19 cellular contexts compared by ENCODE assay signal in the genomic region with DNA sequence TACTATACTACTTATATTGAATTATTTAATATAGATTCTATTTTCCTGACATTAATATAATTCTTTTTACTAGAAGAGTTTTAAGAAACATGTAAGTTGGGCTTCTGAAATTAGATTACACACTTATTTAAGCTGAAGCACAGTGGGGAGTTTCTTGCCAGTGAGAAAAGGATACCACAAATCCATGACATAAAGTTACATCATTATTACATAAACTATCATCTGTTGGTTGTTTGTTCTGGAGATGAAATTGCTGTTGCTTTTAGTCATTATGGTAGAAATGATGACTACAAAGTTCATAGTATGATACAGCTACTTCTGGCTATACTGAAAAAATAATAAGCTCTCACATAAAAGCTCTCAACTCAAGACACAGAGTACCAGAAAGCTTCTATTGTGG.
DNase-seq lines count a peak whose midpoint lies in the region; ATAC-seq and TF ChIP-seq lines count a peak whose summit lies in the region.
"Had no signal": no experiment of that assay in that cellular context is flagged by ENCODE, and none has a peak within 500 bp of the region (broad histone marks: within the 10 kb centered on the region; RNA-seq: fewer than 3 reads in every experiment).

No MANE protein-coding gene starts in this region.

- H3K4me3 ChIP-seq in choroid plexus epithelial cell (ENCODE audit: low read depth, low read length): no peak overlapping the region

- DNase-seq in DMS53 (lab: John Stamatoyannopoulos, UW) (peak; percentile 5), DMS53 treated with DMSO at 0.1 percent for 48 hours (lab: John Stamatoyannopoulos, UW; ENCODE audit: unreplicated experiment) (no peak), SW480 (ENCODE audit: low spot score) (peak; percentile 2), choroid plexus epithelial cell (ENCODE audit: low read depth) (peak; percentile 52), dedifferentiated amniotic fluid mesenchymal stem cell (ENCODE audit: extremely low spot score) (no peak)
- DNase-seq in natural killer cell treated with Interleukin-12 subunit alpha and Interleukin-12 subunit beta and Interleukin-15 and Interleukin-18, amount 100 ng/mL, for 72 hours (ENCODE audit: low spot score): no peak
- DNase-seq in activated naive CD4-positive, alpha-beta T cell treated with anti-CD3 and anti-CD28 coated beads, Interleukin-2, amount 50 U/mL, for 72 hours (ENCODE audit: low spot score in 2 of 2): no peak
- no peak for DNase-seq in effector CD8-positive, alpha-beta T cell (lab: John Stamatoyannopoulos, UW)
- DNase-seq: AML-193; CD8-positive, alpha-beta memory T cell; MM.1S; NCI-H1048; NCI-H1417 treated with DMSO at 0.1 percent for 48 hours; NCI-H187; NCI-H510A; NCI-H748 treated with DMSO at 0.1 percent for 48 hours; NK-92 treated with Interleukin-12 subunit alpha and Interleukin-12 subunit beta, amount 100 ng/mL, for 24 hours; SHP77; SW 1271 had no signal

- H3K36me3 Mint-ChIP-seq in natural killer cell treated with Interleukin-12 subunit alpha and Interleukin-12 subunit beta and Interleukin-15 and Interleukin-18, amount 100 ng/mL, for 72 hours: no peaks in the 10 kb centered on the region
- H3K36me3 Mint-ChIP-seq in activated naive CD4-positive, alpha-beta T cell treated with anti-CD3 and anti-CD28 coated beads, Interleukin-2, amount 50 U/mL, for 72 hours: no peaks in the 10 kb centered on the region
- H3K36me3 Mint-ChIP-seq: CD8-positive, alpha-beta memory T cell had no signal

- H3K4me3 Mint-ChIP-seq in natural killer cell treated with Interleukin-12 subunit alpha and Interleukin-12 subunit beta and Interleukin-15 and Interleukin-18, amount 100 ng/mL, for 72 hours: peak overlapping the region; percentile 80

- peak; percentile 20 to 31 for ATAC-seq in natural killer cell treated with Interleukin-12 subunit alpha and Interleukin-12 subunit beta and Interleukin-15 and Interleukin-18, amount 100 ng/mL, for 72 hours
- no peak for ATAC-seq in activated naive CD4-positive, alpha-beta T cell treated with anti-CD3 and anti-CD28 coated beads, Interleukin-2, amount 50 U/mL, for 72 hours

- peaks cover 10 to 27% of the 10 kb centered on the region in 2 donors for H3K4me1 Mint-ChIP-seq in natural killer cell treated with Interleukin-12 subunit alpha and Interleukin-12 subunit beta and Interleukin-15 and Interleukin-18, amount 100 ng/mL, for 72 hours (ENCODE audit: low read depth in 2 of 2)

- H3K27ac Mint-ChIP-seq in natural killer cell treated with Interleukin-12 subunit alpha and Interleukin-12 subunit beta and Interleukin-15 and Interleukin-18, amount 100 ng/mL, for 72 hours: peak overlapping the region; percentile 67 to 78
- H3K27ac Mint-ChIP-seq in activated naive CD4-positive, alpha-beta T cell treated with anti-CD3 and anti-CD28 coated beads, Interleukin-2, amount 50 U/mL, for 72 hours: no peak overlapping the region

- no peaks in the 10 kb centered on the region for H3K27me3 Mint-ChIP-seq in natural killer cell treated with Interleukin-12 subunit alpha and Interleukin-12 subunit beta and Interleukin-15 and Interleukin-18, amount 100 ng/mL, for 72 hours

- no peak for TF ChIP-seq CTCF in choroid plexus epithelial cell (conservative IDR thresholded peaks at IDR 0.05; ENCODE audit: low read depth, low read length)

- H3K9me3 Mint-ChIP-seq in natural killer cell treated with Interleukin-12 subunit alpha and Interleukin-12 subunit beta and Interleukin-15 and Interleukin-18, amount 100 ng/mL, for 72 hours: peaks cover 3% of the 10 kb centered on the region
- H3K9me3 Mint-ChIP-seq in activated naive CD4-positive, alpha-beta T cell treated with anti-CD3 and anti-CD28 coated beads, Interleukin-2, amount 50 U/mL, for 72 hours: peaks cover 5 to 12% of the 10 kb centered on the region in 2 donors

Comparison
In these comparisons a context has a peak if more than half of its experiments do, and no peak if none do; other contexts are left out.
1. DNase-seq: peak in DMS53 (single experiment), SW480 (single experiment) and choroid plexus epithelial cell (single experiment); none in DMS53 treated with DMSO at 0.1 percent for 48 hours (single experiment), natural killer cell treated with Interleukin-12 subunit alpha and Interleukin-12 subunit beta and Interleukin-15 and Interleukin-18, amount 100 ng/mL, for 72 hours (single experiment), activated naive CD4-positive, alpha-beta T cell treated with anti-CD3 and anti-CD28 coated beads, Interleukin-2, amount 50 U/mL, for 72 hours (0 of 2), effector CD8-positive, alpha-beta T cell (single experiment) and dedifferentiated amniotic fluid mesenchymal stem cell (single experiment).
2. ATAC-seq: peak in natural killer cell treated with Interleukin-12 subunit alpha and Interleukin-12 subunit beta and Interleukin-15 and Interleukin-18, amount 100 ng/mL, for 72 hours (2 of 2); none in activated naive CD4-positive, alpha-beta T cell treated with anti-CD3 and anti-CD28 coated beads, Interleukin-2, amount 50 U/mL, for 72 hours (0 of 2).
3. H3K27ac Mint-ChIP-seq: peak in natural killer cell treated with Interleukin-12 subunit alpha and Interleukin-12 subunit beta and Interleukin-15 and Interleukin-18, amount 100 ng/mL, for 72 hours (2 of 2); none in activated naive CD4-positive, alpha-beta T cell treated with anti-CD3 and anti-CD28 coated beads, Interleukin-2, amount 50 U/mL, for 72 hours (0 of 2).